Comparison of ENCODE assay signal across 7 cellular contexts in genomic region chr19:7916137-7916907, GRCh38. TPM values are rescaled to one million over a fixed set of nuclear protein-coding genes. Genes with fewer than 3 reads are reported as not detected.
DNase-seq lines count a peak whose midpoint lies in the region; ATAC-seq and TF ChIP-seq lines count a peak whose summit lies in the region.
"Had no signal": no experiment of that assay in that cellular context is flagged by ENCODE, and none has a peak within 500 bp of the region (broad histone marks: within the 10 kb centered on the region; RNA-seq: fewer than 3 reads in every experiment).

No MANE protein-coding gene starts in this region.

- POLR2A ChIA-PET in activated B cell treated with CpG ODN at 0.5 μM for 24 hours (lab: Charles Lee): interaction anchor here (0.6 to 1.4 kb wide), 3 partner anchors 8 to 228 kb away, joined by 3 to 4 read pairs (median 4); partner anchors contain the start of gene MAP2K7

- H3K9me3 ChIP-seq in right cardiac atrium (ENCODE audit: control insufficient read depth, low read length) (no peaks in the 10 kb centered on the region), tibial artery (no peaks in the 10 kb centered on the region)
- H3K9me3 ChIP-seq: body of pancreas had no signal

- peaks cover 16 to 24% (median 20%) of the 10 kb centered on the region in 3 donors for H3K36me3 ChIP-seq in tibial artery

- CTCF ChIA-PET in activated B cell treated with CpG ODN at 0.5 μM for 24 hours (lab: Charles Lee): interaction anchor here (1.3 kb wide), 1 partner anchor 13 kb away, joined by 4 read pairs; the partner anchor contains the start of gene MAP2K7

- intact Hi-C loops in activated B cell treated with CpG ODN at 0.5 μM for 24 hours (cut with micrococcal nuclease): no loop called here
- intact Hi-C loops in right cardiac atrium (cut with DNase I): no loop called here
- intact Hi-C loops in tibial artery (cut with DNase I; ENCODE audit: low total_unique reads): loop anchor here (5.0 kb wide), 1 partner anchor 86 kb away; no protein-coding TSS in a partner anchor

- H3K27ac ChIP-seq in right cardiac atrium (ENCODE audit: low read length) (no peak overlapping the region), tibial artery (peak overlapping the region in 1 of 2 donors; percentile 42)
- H3K27ac ChIP-seq: body of pancreas had no signal

- H3K4me1 ChIP-seq in right cardiac atrium (ENCODE audit: control insufficient read depth, insufficient read depth, low read length) (no peaks in the 10 kb centered on the region), tibial artery (peaks cover 0 to 50% (median 43%) of the 10 kb centered on the region in 4 donors)

- no peak overlapping the region for H3K27ac Mint-ChIP-seq in activated B cell treated with CpG ODN at 0.5 μM for 24 hours

- DNase-seq in HUDEP-2 (lab: John Stamatoyannopoulos, UW; ENCODE audit: unreplicated experiment in 76 of 76) (peak in 59 of 76 experiments; percentile 25 to 97 (median 60)), activated B cell treated with CpG ODN at 0.5 μM for 24 hours (peak; percentile 49), right cardiac atrium (peak; percentile 30 to 71 (median 59)), tibial artery (no peak), H4 (ENCODE audit: low spot score) (no peak)

- peak overlapping the region; percentile 50 for H3K4me3 Mint-ChIP-seq in activated B cell treated with CpG ODN at 0.5 μM for 24 hours

- peak overlapping the region; percentile 19 for H3K4me3 ChIP-seq in right cardiac atrium (ENCODE audit: low read length)
- H3K4me3 ChIP-seq in tibial artery: peak overlapping the region; percentile 34 to 52
- H3K4me3 ChIP-seq: body of pancreas had no signal

- no peaks in the 10 kb centered on the region for H3K9me3 Mint-ChIP-seq in activated B cell treated with CpG ODN at 0.5 μM for 24 hours

- TF ChIP-seq CTCF in activated B cell treated with CpG ODN at 0.5 μM for 24 hours (IDR thresholded peaks at IDR 0.05) (no peak), tibial artery (IDR thresholded peaks at IDR 0.05) (no peak)

- H3K4me1 Mint-ChIP-seq in activated B cell treated with CpG ODN at 0.5 μM for 24 hours: peaks cover 36% of the 10 kb centered on the region

- WGBS in right cardiac atrium: under 1% methylated on average over 90 of the region's 90 CpGs

- peaks cover 19% of the 10 kb centered on the region for H3K36me3 Mint-ChIP-seq in activated B cell treated with CpG ODN at 0.5 μM for 24 hours (ENCODE audit: low read depth)

- H3K27me3 ChIP-seq in right cardiac atrium (ENCODE audit: control insufficient read depth, insufficient read depth) (no peaks in the 10 kb centered on the region), tibial artery (peaks cover 0 to 64% of the 10 kb centered on the region in 2 donors)

- peaks cover 18% of the 10 kb centered on the region for H3K27me3 Mint-ChIP-seq in activated B cell treated with CpG ODN at 0.5 μM for 24 hours

- ATAC-seq in activated B cell treated with CpG ODN at 0.5 μM for 24 hours (ENCODE audit: low read depth) (no peak), right cardiac atrium (no peak), GM19324 (IDR thresholded peaks at IDR 0.05; ENCODE audit: low FRiP score, unreplicated experiment) (no peak)
- ATAC-seq: body of pancreas had no signal

RNA-seq across cellular contexts. Expression of gene TGFBR3L, which starts 1.7 kb away (rescaled TPM):
- total RNA-seq in activated B cell treated with CpG ODN at 0.5 μM for 24 hours: not detected in 2 replicates
- 10 to 100 TPM in 3 of 4 donors, 1 to 10 TPM in 1; 8.0 to 17.6 (median 14.5) TPM for total RNA-seq in right cardiac atrium
- 2.4 TPM for polyA plus RNA-seq in right cardiac atrium
- total RNA-seq in H4 (2014; rRNA removed; shearing (Covaris generic)): not detected in 2 replicates

RNA-seq across cellular contexts. Expression of gene SNAPC2, which starts 3.8 kb away (rescaled TPM):
- total RNA-seq in activated B cell treated with CpG ODN at 0.5 μM for 24 hours (14.4 and 15.3 TPM in 2 replicates), right cardiac atrium (10 to 100 TPM in 3 of 4 donors, 1 to 10 TPM in 1; 9.6 to 14.4 (median 11.0) TPM)
- 12.2 TPM for polyA plus RNA-seq in right cardiac atrium
- total RNA-seq in H4 (2014; rRNA removed; shearing (Covaris generic)): 23.5 and 27.0 TPM in 2 replicates

RNA-seq across cellular contexts. Expression of gene CTXN1, which starts 9.6 kb away (rescaled TPM):
- total RNA-seq in activated B cell treated with CpG ODN at 0.5 μM for 24 hours: not detected in 2 replicates
- under 1 TPM in 2 of 4 donors, not detected in 2; 0.24 to 0.34 TPM for total RNA-seq in right cardiac atrium
- polyA plus RNA-seq in right cardiac atrium: 0.16 TPM
- total RNA-seq in H4 (2014; rRNA removed; shearing (Covaris generic)): 3.6 and 11.5 TPM in 2 replicates

RNA-seq across cellular contexts. Expression of gene MAP2K7, which starts 12.6 kb away (rescaled TPM):
- 46.3 and 52.8 TPM in 2 replicates for total RNA-seq in activated B cell treated with CpG ODN at 0.5 μM for 24 hours
- total RNA-seq in right cardiac atrium: 10 to 100 TPM; 23.2 to 32.6 (median 28.5) TPM
- 26.9 TPM for polyA plus RNA-seq in right cardiac atrium
- total RNA-seq in H4 (2014; rRNA removed; shearing (Covaris generic)): 2.9 and 4.2 TPM in 2 replicates

RNA-seq across cellular contexts. Expression of gene TIMM44, which starts 27.1 kb away (rescaled TPM):
- total RNA-seq in activated B cell treated with CpG ODN at 0.5 μM for 24 hours (78.4 and 92.5 TPM in 2 replicates), right cardiac atrium (10 to 100 TPM; 51.1 to 88.9 (median 64.0) TPM)
- polyA plus RNA-seq in right cardiac atrium: 64.6 TPM
- 64.9 and 86.8 TPM in 2 replicates for total RNA-seq in H4 (2014; rRNA removed; shearing (Covaris generic))

Comparison
In these comparisons a context has a peak if more than half of its experiments do, and no peak if none do; other contexts are left out.
1. DNase-seq: peak in HUDEP-2 (59 of 76), activated B cell treated with CpG ODN at 0.5 μM for 24 hours (single experiment) and right cardiac atrium (3 of 3); none in tibial artery (0 of 2) and H4 (single experiment).